8 cellular contexts compared by ENCODE assay signal in the genomic region with DNA sequence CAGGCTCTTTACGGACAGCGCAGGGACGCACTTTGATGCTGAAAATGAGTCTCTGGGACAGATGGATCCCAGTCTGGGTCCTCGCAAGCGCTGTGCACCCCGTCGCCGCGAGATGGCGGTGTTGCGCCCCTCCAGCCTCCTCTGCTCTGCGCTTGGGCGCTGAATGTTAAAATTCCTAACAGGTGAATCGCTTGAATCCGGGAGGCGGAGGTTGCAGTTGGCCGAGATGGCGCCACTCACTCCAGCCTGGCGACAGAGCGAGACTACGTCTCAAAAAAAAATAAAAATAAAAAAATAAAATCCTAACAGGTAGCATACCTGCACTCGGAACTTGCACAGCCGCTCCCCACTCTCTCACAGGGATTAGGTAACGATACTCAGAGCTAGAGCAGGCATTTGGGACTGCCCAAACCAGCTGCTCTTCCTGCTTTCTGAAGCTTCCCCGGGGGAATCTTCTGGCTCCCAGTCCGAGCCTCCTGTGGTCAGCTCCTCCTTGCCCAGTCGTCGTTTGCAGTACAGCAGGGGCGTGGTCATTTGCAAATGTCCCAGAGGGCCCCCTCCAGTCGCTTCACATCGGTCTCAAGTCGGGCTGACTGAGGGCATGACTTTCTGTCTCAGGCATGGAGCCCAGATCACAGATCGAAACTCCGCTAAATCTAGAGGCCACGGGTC. TPM values are rescaled to one million over a fixed set of nuclear protein-coding genes. Genes with fewer than 3 reads are reported as not detected.
A peak's percentile ranks its signal among the peaks of the same experiment; 100 is the strongest.
DNase-seq lines count a peak whose midpoint lies in the region; ATAC-seq and TF ChIP-seq lines count a peak whose summit lies in the region.

No MANE protein-coding gene starts in this region.

- peaks cover 13% of the 10 kb centered on the region; the same call in 1 of the 2 replicates for H3K27me3 ChIP-seq in BE2C

- POLR2A ChIA-PET in activated B cell treated with CpG ODN at 0.5 μM for 24 hours (lab: Charles Lee), result no interaction called here

- H3K9me3 Mint-ChIP-seq in activated B cell treated with CpG ODN at 0.5 μM for 24 hours (no peaks in the 10 kb centered on the region), immature natural killer cell (no peaks in the 10 kb centered on the region)
- no peaks in the 10 kb centered on the region for H3K9me3 Mint-ChIP-seq in central memory CD8-positive, alpha-beta T cell

- no peak overlapping the region for H3K4me3 ChIP-seq in BE2C (ENCODE audit: low read depth, low read length)

- H3K4me3 Mint-ChIP-seq in activated B cell treated with CpG ODN at 0.5 μM for 24 hours, result no peak overlapping the region
- H3K4me3 Mint-ChIP-seq in central memory CD8-positive, alpha-beta T cell, result no peak overlapping the region
- H3K4me3 Mint-ChIP-seq in immature natural killer cell, result no peak overlapping the region

- intact Hi-C loops in activated B cell treated with CpG ODN at 0.5 μM for 24 hours (cut with micrococcal nuclease), result loop anchor here (1.0 to 10.0 kb wide), 2 partner anchors 101 to 138 kb away; no protein-coding TSS in a partner anchor

- TF ChIP-seq CTCF in BE2C (IDR thresholded peaks at IDR 0.05; ENCODE audit: low read depth, low read length) (peak; percentile 90), activated B cell treated with CpG ODN at 0.5 μM for 24 hours (IDR thresholded peaks at IDR 0.05) (no peak)

- H3K27ac Mint-ChIP-seq in activated B cell treated with CpG ODN at 0.5 μM for 24 hours (no peak overlapping the region), immature natural killer cell (no peak overlapping the region)
- H3K27ac Mint-ChIP-seq in central memory CD8-positive, alpha-beta T cell (ENCODE audit: low read depth), result no peak overlapping the region

- H3K27me3 Mint-ChIP-seq in activated B cell treated with CpG ODN at 0.5 μM for 24 hours (no peaks in the 10 kb centered on the region), immature natural killer cell (ENCODE audit: low read depth in 3 of 3) (peaks cover 0 to 5% (median 0%) of the 10 kb centered on the region in 3 donors)
- H3K27me3 Mint-ChIP-seq in central memory CD8-positive, alpha-beta T cell, result no peaks in the 10 kb centered on the region

- H3K9me3 ChIP-seq in BE2C, result no peaks in the 10 kb centered on the region

- DNase-seq in BE2C (peak; percentile 70), MV-4-11 (lab: John Stamatoyannopoulos, UW) (peak; percentile 31), activated B cell treated with CpG ODN at 0.5 μM for 24 hours (peak; percentile 56), immature natural killer cell (peak; percentile 18 to 41 (median 29))
- DNase-seq in central memory CD8-positive, alpha-beta T cell (ENCODE audit: low spot score in 2 of 2), result peak; percentile 20 to 55
- peak; percentile 65 for DNase-seq in stimulated activated CD4-positive, alpha-beta T cell treated with anti-CD3 and anti-CD28 coated beads, Interleukin-12 subunit alpha, Interleukin-12 subunit beta, amount 100 ng/mL, for 4 hours

- no peaks in the 10 kb centered on the region for H3K4me1 ChIP-seq in BE2C

- CTCF ChIA-PET in activated B cell treated with CpG ODN at 0.5 μM for 24 hours (lab: Charles Lee), result interaction anchor here (0.9 to 1.5 kb wide), 4 partner anchors 15 to 260 kb away, joined by 3 to 5 read pairs (median 4); partner anchors contain the start of gene TAF1C

- H3K36me3 Mint-ChIP-seq in activated B cell treated with CpG ODN at 0.5 μM for 24 hours (ENCODE audit: low read depth), result peaks cover 26% of the 10 kb centered on the region
- H3K36me3 Mint-ChIP-seq in central memory CD8-positive, alpha-beta T cell (ENCODE audit: insufficient read depth), result no peaks in the 10 kb centered on the region
- peaks cover 4 to 16% (median 6%) of the 10 kb centered on the region in 3 donors for H3K36me3 Mint-ChIP-seq in immature natural killer cell

- H3K4me1 Mint-ChIP-seq in activated B cell treated with CpG ODN at 0.5 μM for 24 hours (peaks cover 5% of the 10 kb centered on the region), immature natural killer cell (peaks cover 20 to 24% of the 10 kb centered on the region in 2 donors)
- H3K4me1 Mint-ChIP-seq in central memory CD8-positive, alpha-beta T cell, result peaks cover 10% of the 10 kb centered on the region

- no peaks in the 10 kb centered on the region for H3K36me3 ChIP-seq in BE2C

- ATAC-seq in GM18909 (IDR thresholded peaks at IDR 0.05; ENCODE audit: poor library complexity, unreplicated experiment), result peak; percentile 61
- ATAC-seq in activated B cell treated with CpG ODN at 0.5 μM for 24 hours (ENCODE audit: low read depth), result peak; percentile 83
- ATAC-seq in central memory CD8-positive, alpha-beta T cell (replicated peaks; ENCODE audit: extremely low read depth, poor library complexity, severe bottlenecking), result peak; percentile 49
- ATAC-seq in GM18520 (IDR thresholded peaks at IDR 0.05; ENCODE audit: unreplicated experiment), result no peak

RNA-seq across cellular contexts. Expression of gene OSGIN1, which starts 26.2 kb away (rescaled TPM):
- not detected for polyA plus RNA-seq in BE2C (2012; ENCODE audit: insufficient read depth, insufficient read length, low read depth)
- total RNA-seq in activated B cell treated with CpG ODN at 0.5 μM for 24 hours, result 1.6 TPM in 2 replicates
- polyA plus RNA-seq in immature natural killer cell, result under 1 TPM in 2 of 3 donors, not detected in 1; 0.11 to 0.59 TPM

RNA-seq across cellular contexts. Expression of gene MLYCD, which starts 27.9 kb away (rescaled TPM):
- 1.8 TPM for polyA plus RNA-seq in BE2C (2012; ENCODE audit: insufficient read depth, insufficient read length, low read depth)
- 8.7 and 10.8 TPM in 2 replicates for total RNA-seq in activated B cell treated with CpG ODN at 0.5 μM for 24 hours
- 1 to 10 TPM in 2 of 3 donors, under 1 TPM in 1; 0.64 to 4.5 (median 1.1) TPM for polyA plus RNA-seq in immature natural killer cell

RNA-seq across cellular contexts. Expression of gene NECAB2, which starts 41.2 kb away (rescaled TPM):
- polyA plus RNA-seq in BE2C (2012; ENCODE audit: insufficient read depth, insufficient read length, low read depth), result not detected
- total RNA-seq in activated B cell treated with CpG ODN at 0.5 μM for 24 hours, result not detected in 2 replicates
- polyA plus RNA-seq in immature natural killer cell, result not detected
